In the genomic region with DNA sequence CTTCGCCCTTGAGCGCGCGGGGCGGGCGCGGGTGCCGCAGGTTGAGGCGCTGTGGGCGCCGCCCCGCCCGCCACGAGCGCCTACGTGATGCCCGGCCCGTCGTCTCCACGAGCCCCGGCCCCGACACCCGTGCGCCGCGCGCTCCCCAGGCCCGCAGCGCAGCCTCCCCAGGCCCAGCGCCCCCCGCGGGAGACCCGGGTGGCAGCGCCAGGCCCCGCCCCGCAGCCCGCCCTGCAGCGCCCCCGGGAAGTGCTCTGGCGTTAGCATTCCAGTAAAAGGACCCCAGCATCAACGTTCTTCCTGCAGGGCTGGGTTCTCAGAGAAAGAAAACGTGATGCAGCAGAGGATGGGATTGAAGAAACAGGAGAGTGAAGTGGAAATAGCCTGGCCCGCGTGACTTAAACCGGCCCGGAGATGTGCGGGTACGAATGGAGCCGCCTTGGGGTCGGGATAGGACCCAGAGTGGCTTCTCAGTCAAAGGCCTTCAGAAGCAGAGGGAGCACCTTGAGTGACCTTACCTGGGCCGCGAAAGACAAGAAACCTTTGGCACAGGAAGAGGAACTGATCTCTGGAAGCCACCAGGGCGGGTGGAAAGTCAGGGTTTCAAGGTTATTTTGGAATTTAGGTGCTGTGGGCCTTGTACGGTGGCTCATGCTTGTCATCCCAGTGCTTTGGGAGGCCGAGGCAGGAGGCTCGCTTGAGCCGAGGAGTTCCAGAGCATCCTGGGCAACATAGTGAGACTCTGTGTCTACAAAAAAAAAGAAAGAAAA, we compare ENCODE assay signal across 8 cellular contexts. TPM values are rescaled to one million over a fixed set of nuclear protein-coding genes. Genes with fewer than 3 reads are reported as not detected.
A peak's percentile ranks its signal among the peaks of the same experiment; 100 is the strongest.
DNase-seq lines count a peak whose midpoint lies in the region; ATAC-seq and TF ChIP-seq lines count a peak whose summit lies in the region.

No MANE protein-coding gene starts in this region.

- no peaks in the 10 kb centered on the region for H3K27me3 ChIP-seq in Panc1 (ENCODE audit: control insufficient read depth, insufficient read depth, low read length)
- H3K27me3 ChIP-seq in breast epithelium: no peaks in the 10 kb centered on the region

- H3K4me3 Mint-ChIP-seq in stimulated activated naive CD8-positive, alpha-beta T cell treated with anti-CD3 and anti-CD28 coated beads, Interleukin-15, Interleukin-2, amounts not matched to agents 100 ng/mL and 50 ng/mL, for 24 hours: peak overlapping the region; percentile 88

- H3K4me3 ChIP-seq in Panc1 (ENCODE audit: low read depth in 2 of 2, low read length in 2 of 2) (peak overlapping the region; percentile 67 to 80), breast epithelium (peak overlapping the region; percentile 83 to 94 (median 85))

- CTCF ChIA-PET in Panc1 (lab: Charles Lee): no interaction called here

- H3K9me3 ChIP-seq in Panc1 (ENCODE audit: control insufficient read depth, insufficient read depth, low read depth, low read length): no peaks in the 10 kb centered on the region
- no peaks in the 10 kb centered on the region for H3K9me3 ChIP-seq in breast epithelium

- POLR2A ChIA-PET in Panc1 (lab: Charles Lee): no interaction called here

- H3K9me3 Mint-ChIP-seq in stimulated activated naive CD8-positive, alpha-beta T cell treated with anti-CD3 and anti-CD28 coated beads, Interleukin-15, Interleukin-2, amounts not matched to agents 100 ng/mL and 50 ng/mL, for 24 hours: no peaks in the 10 kb centered on the region

- peaks cover 7% of the 10 kb centered on the region for H3K27me3 Mint-ChIP-seq in stimulated activated naive CD8-positive, alpha-beta T cell treated with anti-CD3 and anti-CD28 coated beads, Interleukin-15, Interleukin-2, amounts not matched to agents 100 ng/mL and 50 ng/mL, for 24 hours

- intact Hi-C loops in Panc1 (cut with micrococcal nuclease; ENCODE audit: unreplicated experiment): no loop called here
- intact Hi-C loops in breast epithelium (cut with DNase I; ENCODE audit: low total_unique reads): no loop called here

- DNase-seq in NOMO-1 treated with DMSO at 0.1 percent for 48 hours (lab: John Stamatoyannopoulos, UW; ENCODE audit: unreplicated experiment) (peak; percentile 2), NOMO-1 (lab: John Stamatoyannopoulos, UW; ENCODE audit: unreplicated experiment in 2 of 2) (no peak), Panc1 (ENCODE audit: low read depth, low spot score) (no peak), breast epithelium (ENCODE audit: low spot score in 2 of 2) (no peak), left lobe of liver (ENCODE audit: low spot score) (no peak)

- H3K4me1 ChIP-seq in Panc1 (ENCODE audit: control insufficient read depth, insufficient read depth, low read length): peaks cover 39% of the 10 kb centered on the region
- no peaks in the 10 kb centered on the region for H3K4me1 ChIP-seq in breast epithelium

- TF ChIP-seq POLR2A in breast epithelium (IDR thresholded peaks at IDR 0.05): no peak

- in situ Hi-C loops in Panc1 (cut with HindIII; ENCODE audit: low pct_unique_long_range_greater_than_20kb, low sequenced_read_pairs): no loop called here

- H3K27ac ChIP-seq in Panc1 (ENCODE audit: low read length): peak overlapping the region; percentile 78
- peak overlapping the region; percentile 75 to 77 for H3K27ac ChIP-seq in breast epithelium

- no TSS peak for BruUV-seq in Panc1 (replicated peaks; lab: Mats Ljungman, UMichigan)

- peak overlapping the region; percentile 89 for H3K27ac Mint-ChIP-seq in stimulated activated naive CD8-positive, alpha-beta T cell treated with anti-CD3 and anti-CD28 coated beads, Interleukin-15, Interleukin-2, amounts not matched to agents 100 ng/mL and 50 ng/mL, for 24 hours

- no peak for TF ChIP-seq CTCF in Panc1 (IDR thresholded peaks at IDR 0.05)
- no peak for TF ChIP-seq CTCF in breast epithelium (IDR thresholded peaks at IDR 0.05)

- H3K4me1 Mint-ChIP-seq in stimulated activated naive CD8-positive, alpha-beta T cell treated with anti-CD3 and anti-CD28 coated beads, Interleukin-15, Interleukin-2, amounts not matched to agents 100 ng/mL and 50 ng/mL, for 24 hours (ENCODE audit: low read depth): peaks cover 50% of the 10 kb centered on the region

- H3K36me3 Mint-ChIP-seq in stimulated activated naive CD8-positive, alpha-beta T cell treated with anti-CD3 and anti-CD28 coated beads, Interleukin-15, Interleukin-2, amounts not matched to agents 100 ng/mL and 50 ng/mL, for 24 hours (ENCODE audit: low read depth): peaks cover 49% of the 10 kb centered on the region

- peaks cover 2% of the 10 kb centered on the region; the same call in 1 of the 2 replicates for H3K36me3 ChIP-seq in Panc1 (ENCODE audit: control insufficient read depth, insufficient read depth, low read length)
- no peaks in the 10 kb centered on the region for H3K36me3 ChIP-seq in breast epithelium

- ATAC-seq in HG02571 (IDR thresholded peaks at IDR 0.05; ENCODE audit: unreplicated experiment) (peak; percentile 36), Panc1 (peak; percentile 6; the same call in 1 of the 2 replicates), left lobe of liver (peak; percentile 9), HG03139 (IDR thresholded peaks at IDR 0.05; ENCODE audit: unreplicated experiment) (no peak)

RNA-seq across cellular contexts. Expression of a gene that starts 1.8 kb away (rescaled TPM):
- total RNA-seq in Panc1 (2021; ENCODE audit: unreplicated experiment) (232 TPM), breast epithelium (10 to 100 TPM; 16.0 to 37.0 (median 32.9) TPM), left lobe of liver (4.3 TPM)
- polyA plus RNA-seq in Panc1 (2012; ENCODE audit: insufficient read length): 436 TPM
